11 cellular contexts compared by ENCODE assay signal in genomic region chr9:18990494-18990893, GRCh38. TPM values are rescaled to one million over a fixed set of nuclear protein-coding genes. Genes with fewer than 3 reads are reported as not detected.
"Had no signal": no experiment of that assay in that cellular context is flagged by ENCODE, and none has a peak within 500 bp of the region (broad histone marks: within the 10 kb centered on the region; RNA-seq: fewer than 3 reads in every experiment).

No MANE protein-coding gene starts in this region.

- H3K4me3 ChIP-seq: GM23248, GM23338, HAP-1 had no signal

- H3K4me1 ChIP-seq: HAP-1 had no signal

- DNase-seq: GM23248, GOT3, H7, H9, HCEC 1CT, HFFc6 had no signal

- H2AFZ ChIP-seq: GM23248 had no signal

- FAIRE-seq: H1, H54 had no signal

- H3K9ac ChIP-seq: GM23248 had no signal

- ATAC-seq: GM23338, HCT116 had no signal

- H3K9me3 ChIP-seq: HAP-1 had no signal

- H3K36me3 ChIP-seq: HAP-1 had no signal

- H3K4me2 ChIP-seq: GM23338 had no signal

- H3K27ac ChIP-seq: GM23248 had no signal

RNA-seq across cellular contexts. Expression of gene SAXO1, which starts 42.5 kb away (rescaled TPM):
- total RNA-seq: GM23248, GM23338, HFFc6 had no signal
